In the genomic region with DNA sequence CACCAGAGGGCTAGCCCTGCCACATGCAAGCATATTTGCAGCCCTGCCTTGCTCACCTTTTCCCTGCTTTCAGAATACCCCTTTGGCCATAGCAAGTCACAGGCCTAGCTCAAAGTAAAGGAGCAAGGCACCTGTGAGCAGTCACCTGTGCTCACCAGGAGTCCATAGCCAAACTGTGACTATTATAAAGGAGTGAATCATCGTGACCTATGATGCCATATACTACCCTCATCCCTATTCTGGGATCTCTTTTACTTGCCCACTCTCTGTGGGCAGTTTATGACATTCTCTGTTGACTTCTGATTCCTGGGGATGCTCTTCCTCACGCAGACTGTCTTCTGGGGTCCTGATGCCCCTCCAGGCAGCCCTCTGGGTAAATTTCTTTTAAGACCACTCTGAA, we compare ENCODE assay signal across 27 cellular contexts.
A peak's percentile ranks its signal among the peaks of the same experiment; 100 is the strongest.
DNase-seq lines count a peak whose midpoint lies in the region; FAIRE-seq and TF ChIP-seq lines count a peak whose summit lies in the region.
"Had no signal": no experiment of that assay in that cellular context is flagged by ENCODE, and none has a peak within 500 bp of the region (broad histone marks: within the 10 kb centered on the region; RNA-seq: fewer than 3 reads in every experiment).

No MANE protein-coding gene starts in this region.

- no peak for TF ChIP-seq CTCF in HFFc6 (IDR thresholded peaks at IDR 0.05)
- TF ChIP-seq CTCF in endothelial cell of umbilical vein (IDR thresholded peaks at IDR 0.05; ENCODE audit: extremely low read depth in 1 of 2, insufficient read depth in 1 of 2, low read depth in 1 of 2, low read length in 2 of 2) = no peak
- TF ChIP-seq CTCF in osteoblast (IDR thresholded peaks at IDR 0.05; ENCODE audit: extremely low read depth, low read depth, low read length) = no peak

- H3K9me1 ChIP-seq in endothelial cell of umbilical vein (replicated peaks; ENCODE audit: control insufficient read depth, extremely low read depth, insufficient read depth, low read length) = no peaks in the 10 kb centered on the region

- H2AFZ ChIP-seq in endothelial cell of umbilical vein (ENCODE audit: low read depth, low read length) (no peak overlapping the region), osteoblast (ENCODE audit: low read length) (no peak overlapping the region)

- dilution Hi-C loops in endothelial cell of umbilical vein (cut with MboI; ENCODE audit: extremely low pct_ligation_motif_present, low sequenced_read_pairs) = no loop called here

- H3K4me1 Mint-ChIP-seq in HFFc6 (ENCODE audit: low read depth) = peaks cover 66% of the 10 kb centered on the region
- H3K4me1 Mint-ChIP-seq: activated CD4-positive, alpha-beta memory T cell treated with anti-CD3 and anti-CD28 coated beads, Interleukin-2, amount 10 ng/mL, durations not matched to agents 7 days and 5 days; mesothelial cell of epicardium; naive B cell had no signal

- H3K36me3 ChIP-seq in endothelial cell of umbilical vein (ENCODE audit: control insufficient read depth in 2 of 2, extremely low read depth in 1 of 2, insufficient read depth in 2 of 2, low read length in 2 of 2) (no peaks in the 10 kb centered on the region), osteoblast (ENCODE audit: insufficient read depth, low read length) (no peaks in the 10 kb centered on the region)
- H3K36me3 ChIP-seq: cardiac muscle cell, HAP-1, left ventricle myocardium inferior, prostate gland, sigmoid colon, stomach had no signal

- intact Hi-C loops in endothelial cell of umbilical vein (cut with micrococcal nuclease) = loop anchor here (1.0 to 5.0 kb wide), 4 partner anchors 26 to 638 kb away; no protein-coding TSS in a partner anchor

- FAIRE-seq in RCC 7860 (lab: Jason Lieb, UNC) (peak; percentile 42), endothelial cell of umbilical vein (lab: Jason Lieb, UNC) (no peak)
- FAIRE-seq: islet of Langerhans had no signal

- peak overlapping the region; percentile 59 for H3K4me3 Mint-ChIP-seq in HFFc6
- H3K4me3 Mint-ChIP-seq: activated CD4-positive, alpha-beta memory T cell treated with anti-CD3 and anti-CD28 coated beads, Interleukin-2, amount 10 ng/mL, durations not matched to agents 7 days and 5 days; mesothelial cell of epicardium had no signal

- peak overlapping the region; percentile 62 for H3K27ac ChIP-seq in endothelial cell of umbilical vein (ENCODE audit: insufficient read depth, low read depth, low read length)
- peak overlapping the region; percentile 83 for H3K27ac ChIP-seq in osteoblast (ENCODE audit: low read depth, low read length)
- H3K27ac ChIP-seq: cardiac muscle cell, coronary artery, left ventricle myocardium inferior, prostate gland, sigmoid colon, stomach had no signal

- no peaks in the 10 kb centered on the region for H4K20me1 ChIP-seq in endothelial cell of umbilical vein (replicated peaks; ENCODE audit: control insufficient read depth, extremely low read depth, insufficient read depth, low read length)
- no peaks in the 10 kb centered on the region for H4K20me1 ChIP-seq in osteoblast (ENCODE audit: insufficient read depth, low read length)

- H3K27me3 Mint-ChIP-seq in HFFc6 (ENCODE audit: insufficient read depth) = peaks cover 5% of the 10 kb centered on the region

- H3K4me1 ChIP-seq in endothelial cell of umbilical vein (ENCODE audit: control insufficient read depth, extremely low read depth, insufficient read depth, low read length) (peaks cover 25% of the 10 kb centered on the region), osteoblast (ENCODE audit: insufficient read depth, low read length) (peaks cover 41% of the 10 kb centered on the region)
- H3K4me1 ChIP-seq: HAP-1, left ventricle myocardium inferior, prostate gland, sigmoid colon, stomach had no signal

- H3K4me3 ChIP-seq in endothelial cell of umbilical vein (replicated peaks in 1 of 3; ENCODE audit: insufficient read depth in 1 of 3, low read depth in 1 of 3, low read length in 3 of 3) = no peak overlapping the region
- no peak overlapping the region for H3K4me3 ChIP-seq in osteoblast (ENCODE audit: insufficient read depth, low read length)
- H3K4me3 ChIP-seq: cardiac muscle cell, coronary artery, HAP-1, left ventricle myocardium inferior, prostate gland, sigmoid colon, stomach had no signal

- peaks cover 14% of the 10 kb centered on the region for H3K36me3 Mint-ChIP-seq in HFFc6 (ENCODE audit: low read depth)
- H3K36me3 Mint-ChIP-seq: activated naive CD4-positive, alpha-beta T cell treated with anti-CD3 and anti-CD28 coated beads, Interleukin-2, amount 50 U/mL, for 72 hours; mesothelial cell of epicardium had no signal

- H3K9me3 ChIP-seq in endothelial cell of umbilical vein (replicated peaks; ENCODE audit: control insufficient read depth, insufficient read depth, low read length) = no peaks in the 10 kb centered on the region
- H3K9me3 ChIP-seq in osteoblast (ENCODE audit: low read depth, low read length) = no peaks in the 10 kb centered on the region
- H3K9me3 ChIP-seq: HAP-1, prostate gland had no signal

- H3K79me2 ChIP-seq in endothelial cell of umbilical vein (ENCODE audit: control insufficient read depth, insufficient read depth, low read length) (no peaks in the 10 kb centered on the region), osteoblast (ENCODE audit: insufficient read depth, low read length) (no peaks in the 10 kb centered on the region)

- no peak overlapping the region for H3K9ac ChIP-seq in endothelial cell of umbilical vein (replicated peaks; ENCODE audit: extremely low read depth, insufficient read depth, low read length)

- CTCF ChIA-PET in endothelial cell of umbilical vein (lab: Charles Lee) = interaction anchor here (1.0 to 2.3 kb wide), 4 partner anchors 9 to 284 kb away, joined by 4 to 9 read pairs (median 6); no protein-coding TSS in a partner anchor

- DNase-seq in HFFc6 = no peak
- peak; percentile 69 for DNase-seq in RCC 7860 (ENCODE audit: low spot score)
- no peak for DNase-seq in endothelial cell of umbilical vein (ENCODE audit: low read depth, low spot score)
- no peak for DNase-seq in osteoblast (ENCODE audit: insufficient read length, low spot score, missing footprints)
- DNase-seq in NAMALWA (ENCODE audit: low spot score) = no peak
- DNase-seq in SK-N-DZ (ENCODE audit: low spot score) = no peak
- no peak for DNase-seq in middle frontal gyrus (ENCODE audit: extremely low spot score, low spot score)
- DNase-seq: activated CD4-positive, alpha-beta memory T cell treated with anti-CD3 and anti-CD28 coated beads, Interleukin-2, amount 10 ng/mL, durations not matched to agents 7 days and 5 days; activated CD4-positive, alpha-beta T cell treated with anti-CD3 and anti-CD28 coated beads for 1 hour; amygdala; effector CD8-positive, alpha-beta T cell; head of caudate nucleus; left ventricle myocardium inferior; naive B cell; NCI-H1436; NCI-H82; nucleus accumbens; sigmoid colon; stimulated activated CD4-positive, alpha-beta T cell treated with anti-CD3 and anti-CD28 coated beads, Interleukin-4, amount 100 ng/mL, for 1 hour; stomach had no signal

- H3K27ac Mint-ChIP-seq in HFFc6 = peak overlapping the region; percentile 87
- H3K27ac Mint-ChIP-seq: activated CD4-positive, alpha-beta memory T cell treated with anti-CD3 and anti-CD28 coated beads, Interleukin-2, amount 10 ng/mL, durations not matched to agents 7 days and 5 days; activated naive CD4-positive, alpha-beta T cell treated with anti-CD3 and anti-CD28 coated beads, Interleukin-2, amount 50 U/mL, for 72 hours; mesothelial cell of epicardium had no signal

- no TSS peak for BruUV-seq in endothelial cell of umbilical vein (replicated peaks; lab: Mats Ljungman, UMichigan)

- peaks cover 10% of the 10 kb centered on the region for H3K9me3 Mint-ChIP-seq in HFFc6
- H3K9me3 Mint-ChIP-seq: activated CD4-positive, alpha-beta memory T cell treated with anti-CD3 and anti-CD28 coated beads, Interleukin-2, amount 10 ng/mL, durations not matched to agents 7 days and 5 days had no signal

- TF ChIP-seq POLR2A in endothelial cell of umbilical vein (IDR thresholded peaks at IDR 0.05; ENCODE audit: low read depth, low read length) = no peak

- peak overlapping the region; percentile 44 for H3K4me2 ChIP-seq in endothelial cell of umbilical vein (ENCODE audit: insufficient read depth, low read length)
- peak overlapping the region; percentile 33 for H3K4me2 ChIP-seq in osteoblast (ENCODE audit: insufficient read depth, low read length)

- POLR2A ChIA-PET in endothelial cell of umbilical vein (lab: Charles Lee) = no interaction called here

- H3K27me3 ChIP-seq in endothelial cell of umbilical vein (ENCODE audit: control insufficient read depth in 2 of 2, insufficient read depth in 2 of 2, low read length in 2 of 2) (no peaks in the 10 kb centered on the region), osteoblast (ENCODE audit: insufficient read depth, low read length) (no peaks in the 10 kb centered on the region)
- H3K27me3 ChIP-seq: cardiac muscle cell had no signal

TF ChIP-seq in endothelial cell of umbilical vein, 7 proteins besides CTCF, POLR2A, EP300 and RAD21:
- no peak for TF ChIP-seq POLR2AphosphoS5 (IDR thresholded peaks at IDR 0.05; ENCODE audit: insufficient read depth, low read depth, low read length)
- TF ChIP-seq, protein P1, sequence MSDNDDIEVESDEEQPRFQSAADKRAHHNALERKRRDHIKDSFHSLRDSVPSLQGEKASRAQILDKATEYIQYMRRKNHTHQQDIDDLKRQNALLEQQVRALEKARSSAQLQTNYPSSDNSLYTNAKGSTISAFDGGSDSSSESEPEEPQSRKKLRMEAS (IDR thresholded peaks at IDR 0.05; ENCODE audit: insufficient read depth, insufficient read length) = no peak
